ENCODE assay signal across 8 cellular contexts in genomic region chr2:197838036-197838435, GRCh38. TPM values are rescaled to one million over a fixed set of nuclear protein-coding genes. Genes with fewer than 3 reads are reported as not detected.
DNase-seq lines count a peak whose midpoint lies in the region; ATAC-seq and TF ChIP-seq lines count a peak whose summit lies in the region.

No MANE protein-coding gene starts in this region.

- H3K27me3 ChIP-seq in breast epithelium (no peaks in the 10 kb centered on the region), thymus (ENCODE audit: control insufficient read depth, insufficient read depth) (no peaks in the 10 kb centered on the region)

- WGBS in thymus: 18% methylated on average over 5 of the region's 5 CpGs

- H3K9me3 Mint-ChIP-seq in MCF 10A (ENCODE audit: unreplicated experiment): no peaks in the 10 kb centered on the region
- H3K9me3 Mint-ChIP-seq in T-helper 2 cell treated with Interferon-gamma antibody and Interleukin-4, amounts not matched to agents 5 μg/mL and 100 μg/mL, for 36 hours: peaks cover 11% of the 10 kb centered on the region

- peaks cover 0 to 7% of the 10 kb centered on the region in 2 donors for H3K9me3 ChIP-seq in breast epithelium
- H3K9me3 ChIP-seq in thymus (ENCODE audit: control insufficient read depth): no peaks in the 10 kb centered on the region

- TF ChIP-seq CTCF in breast epithelium (IDR thresholded peaks at IDR 0.05) (no peak), MCF 10A (IDR thresholded peaks at IDR 0.05; ENCODE audit: unreplicated experiment) (no peak)

- intact Hi-C loops in breast epithelium (cut with DNase I; ENCODE audit: low total_unique reads): no loop called here
- intact Hi-C loops in MCF 10A (cut with micrococcal nuclease): no loop called here
- intact Hi-C loops in left cardiac atrium (cut with DNase I): no loop called here

- POLR2A ChIA-PET in MCF 10A (lab: Yijun Ruan, JAX): interaction anchor here (0.6 to 0.8 kb wide), 2 partner anchors 9 to 120 kb away, joined by 3 to 4 read pairs; no protein-coding TSS in a partner anchor

- DNase-seq in breast epithelium (ENCODE audit: low spot score in 2 of 2): no peak
- DNase-seq in MCF 10A (ENCODE audit: unreplicated experiment): no peak
- peak; percentile 41 for DNase-seq in T-helper 2 cell treated with Interferon-gamma antibody and Interleukin-4, amounts not matched to agents 5 μg/mL and 100 μg/mL, for 36 hours (ENCODE audit: low spot score)
- no peak for DNase-seq in left cardiac atrium
- DNase-seq in iPS-NIHi7 (ENCODE audit: extremely low spot score): no peak
- DNase-seq in HT-29 (ENCODE audit: low spot score): no peak

- no peaks in the 10 kb centered on the region for H3K4me1 Mint-ChIP-seq in MCF 10A (ENCODE audit: insufficient read depth, unreplicated experiment)
- peaks cover 33% of the 10 kb centered on the region for H3K4me1 Mint-ChIP-seq in T-helper 2 cell treated with Interferon-gamma antibody and Interleukin-4, amounts not matched to agents 5 μg/mL and 100 μg/mL, for 36 hours (ENCODE audit: low read depth)

- H3K36me3 Mint-ChIP-seq in MCF 10A (ENCODE audit: insufficient read depth, unreplicated experiment): no peaks in the 10 kb centered on the region
- peaks cover 2% of the 10 kb centered on the region for H3K36me3 Mint-ChIP-seq in T-helper 2 cell treated with Interferon-gamma antibody and Interleukin-4, amounts not matched to agents 5 μg/mL and 100 μg/mL, for 36 hours (ENCODE audit: low read depth)

- H3K4me1 ChIP-seq in breast epithelium (no peaks in the 10 kb centered on the region), thymus (ENCODE audit: control insufficient read depth, insufficient read depth, low read length) (peaks cover 16% of the 10 kb centered on the region)

- H3K4me3 Mint-ChIP-seq in MCF 10A (ENCODE audit: unreplicated experiment): no peak overlapping the region
- H3K4me3 Mint-ChIP-seq in T-helper 2 cell treated with Interferon-gamma antibody and Interleukin-4, amounts not matched to agents 5 μg/mL and 100 μg/mL, for 36 hours: peak overlapping the region; percentile 75

- ATAC-seq in HG02938 (IDR thresholded peaks at IDR 0.05; ENCODE audit: unreplicated experiment): peak; percentile 97
- ATAC-seq in left cardiac atrium: peak; percentile 79 to 94

- H3K4me3 ChIP-seq in breast epithelium (peak overlapping the region; percentile 7 to 21 (median 20)), thymus (ENCODE audit: low read length) (no peak overlapping the region)

- H3K27me3 Mint-ChIP-seq in MCF 10A (ENCODE audit: insufficient read depth, unreplicated experiment): no peaks in the 10 kb centered on the region
- H3K27me3 Mint-ChIP-seq in T-helper 2 cell treated with Interferon-gamma antibody and Interleukin-4, amounts not matched to agents 5 μg/mL and 100 μg/mL, for 36 hours (ENCODE audit: low read depth): no peaks in the 10 kb centered on the region

- no TSS peak for BruUV-seq in MCF 10A (replicated peaks; lab: Mats Ljungman, UMichigan)

- no peaks in the 10 kb centered on the region for H3K36me3 ChIP-seq in breast epithelium
- no peaks in the 10 kb centered on the region for H3K36me3 ChIP-seq in thymus (ENCODE audit: control insufficient read depth, insufficient read depth)

- H3K27ac ChIP-seq in breast epithelium (peak overlapping the region in 1 of 2 donors; percentile 7), thymus (ENCODE audit: low read depth) (peak overlapping the region; percentile 64)

- no peak for TF ChIP-seq POLR2A in breast epithelium (IDR thresholded peaks at IDR 0.05)

- no peak overlapping the region for H3K27ac Mint-ChIP-seq in MCF 10A (ENCODE audit: low read depth, unreplicated experiment)
- H3K27ac Mint-ChIP-seq in T-helper 2 cell treated with Interferon-gamma antibody and Interleukin-4, amounts not matched to agents 5 μg/mL and 100 μg/mL, for 36 hours: peak overlapping the region; percentile 85

- CTCF ChIA-PET in MCF 10A (lab: Yijun Ruan, JAX): interaction anchor here (0.6 to 1.9 kb wide), 3 partner anchors 50 to 147 kb away, joined by 3 to 8 read pairs (median 3); no protein-coding TSS in a partner anchor

RNA-seq across cellular contexts. Expression of gene PLCL1, which starts 33.6 kb away (rescaled TPM):
- total RNA-seq in breast epithelium: 10 to 100 TPM in 2 of 3 donors, 1 to 10 TPM in 1; 6.6 to 11.3 (median 11.1) TPM
- 0.12 and 0.22 TPM in 2 replicates for total RNA-seq in MCF 10A (2022)
- 10 to 100 TPM; 17.7 to 19.1 TPM for total RNA-seq in left cardiac atrium
- 7.8 TPM for polyA plus RNA-seq in thymus
- 0.08 and 0.13 TPM in 2 replicates for total RNA-seq in HT-29 (2014; rRNA removed; shearing (Covaris generic))

RNA-seq across cellular contexts. Expression of gene BOLL, which starts 52.9 kb away (rescaled TPM):
- total RNA-seq in breast epithelium (under 1 TPM in 1 of 3 donors, not detected in 2; 0.29 TPM), MCF 10A (2022) (not detected in 2 replicates), left cardiac atrium (not detected)
- not detected for polyA plus RNA-seq in thymus
- total RNA-seq in HT-29 (2014; rRNA removed; shearing (Covaris generic)): not detected in 2 replicates
